11 cellular contexts compared by ENCODE assay signal in the genomic region with DNA sequence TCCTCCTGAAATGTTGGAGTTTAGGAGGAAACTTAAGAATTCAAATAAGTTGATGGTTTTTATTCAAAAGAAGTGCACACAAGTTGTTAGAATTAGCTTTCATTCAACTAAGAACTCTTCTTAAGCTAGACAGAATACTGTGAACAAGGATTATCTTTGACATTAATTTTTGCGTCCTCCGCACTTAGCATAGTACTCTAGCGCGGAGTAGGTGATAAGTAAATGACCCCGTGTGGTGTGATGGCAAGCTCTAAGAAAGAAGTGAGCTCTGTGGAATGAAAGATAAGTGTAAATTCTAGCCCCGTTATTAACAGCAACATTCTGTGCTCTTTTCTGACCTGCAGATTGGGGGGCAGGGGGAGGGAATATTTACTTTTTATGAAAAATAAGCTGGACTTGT. TPM values are rescaled to one million over a fixed set of nuclear protein-coding genes. Genes with fewer than 3 reads are reported as not detected.
DNase-seq lines count a peak whose midpoint lies in the region; ATAC-seq, FAIRE-seq and TF ChIP-seq lines count a peak whose summit lies in the region.
"Had no signal": no experiment of that assay in that cellular context is flagged by ENCODE, and none has a peak within 500 bp of the region (broad histone marks: within the 10 kb centered on the region; RNA-seq: fewer than 3 reads in every experiment).

No MANE protein-coding gene starts in this region.

- peaks cover 17 to 32% of the 10 kb centered on the region in 2 donors for H3K36me3 Mint-ChIP-seq in CD4-positive, alpha-beta memory T cell

- peaks cover 57% of the 10 kb centered on the region for H3K79me2 ChIP-seq in endothelial cell of umbilical vein (ENCODE audit: control insufficient read depth, insufficient read depth, low read length)

- H3K9me3 Mint-ChIP-seq in CD4-positive, alpha-beta memory T cell = no peaks in the 10 kb centered on the region
- H3K9me3 Mint-ChIP-seq: activated naive CD4-positive, alpha-beta T cell treated with anti-CD3 and anti-CD28 coated beads, Interleukin-2, amount 50 U/mL, for 24 hours; nephron had no signal

- intact Hi-C loops in CD4-positive, alpha-beta memory T cell (cut with micrococcal nuclease) = loop anchor here (5.0 kb wide), 1 partner anchor 1474 kb away; a partner anchor contains a TSS
- intact Hi-C loops in endothelial cell of umbilical vein (cut with micrococcal nuclease) (no loop called here), body of pancreas (cut with DNase I) (no loop called here)

- CTCF ChIA-PET in CD4-positive, alpha-beta memory T cell (lab: Charles Lee; ENCODE audit: partially characterized antibody) = interaction anchor here (1.0 to 4.0 kb wide), 4 partner anchors 13 to 87 kb away, joined by 3 to 33 read pairs (median 10); a partner anchor contains a TSS
- CTCF ChIA-PET in endothelial cell of umbilical vein (lab: Charles Lee) = interaction anchor here (0.9 to 1.1 kb wide), 2 partner anchors 13 to 431 kb away, joined by 3 to 4 read pairs; a partner anchor contains a TSS

- H3K4me3 ChIP-seq in CD4-positive, alpha-beta memory T cell (ENCODE audit: low read length in 2 of 2) = peak overlapping the region; percentile 54 to 95
- H3K4me3 ChIP-seq in endothelial cell of umbilical vein (replicated peaks in 1 of 3; ENCODE audit: insufficient read depth in 1 of 3, low read depth in 1 of 3, low read length in 3 of 3) (peak overlapping the region; percentile 77 to 97 (median 87)), neutrophil (ENCODE audit: low read depth in 1 of 2, low read length in 1 of 2) (peak overlapping the region; percentile 80 to 86), body of pancreas (no peak overlapping the region)

- no peaks in the 10 kb centered on the region for H3K27me3 Mint-ChIP-seq in CD4-positive, alpha-beta memory T cell
- H3K27me3 Mint-ChIP-seq: activated naive CD4-positive, alpha-beta T cell treated with anti-CD3 and anti-CD28 coated beads, Interleukin-2, amount 50 U/mL, for 24 hours had no signal

- peaks cover 19 to 37% (median 25%) of the 10 kb centered on the region in 4 donors for H3K4me1 Mint-ChIP-seq in CD4-positive, alpha-beta memory T cell

- FAIRE-seq in endothelial cell of umbilical vein (lab: Jason Lieb, UNC) = no peak
- FAIRE-seq: RCC 7860 had no signal

- peaks cover 21% of the 10 kb centered on the region for H3K36me3 ChIP-seq in CD4-positive, alpha-beta memory T cell (ENCODE audit: insufficient read depth, low read length)
- peaks cover 55% of the 10 kb centered on the region for H3K36me3 ChIP-seq in KOPT-K1 (ENCODE audit: insufficient read depth, low read length)
- peaks cover 3 to 15% of the 10 kb centered on the region in 2 experiments for H3K36me3 ChIP-seq in endothelial cell of umbilical vein (ENCODE audit: control insufficient read depth in 2 of 2, extremely low read depth in 1 of 2, insufficient read depth in 2 of 2, low read length in 2 of 2)
- H3K36me3 ChIP-seq in neutrophil = peaks cover 17% of the 10 kb centered on the region
- no peaks in the 10 kb centered on the region for H3K36me3 ChIP-seq in body of pancreas (replicated peaks in 1 of 2; ENCODE audit: insufficient read depth in 1 of 2, low read depth in 2 of 2)

- 12 to 15% methylated on average over 6 of the region's 6 CpGs for WGBS in body of pancreas, 2 donors

- TF ChIP-seq CTCF in endothelial cell of umbilical vein (IDR thresholded peaks at IDR 0.05; ENCODE audit: extremely low read depth in 1 of 2, insufficient read depth in 1 of 2, low read depth in 1 of 2, low read length in 2 of 2) (no peak), neutrophil (IDR thresholded peaks at IDR 0.05) (no peak), body of pancreas (IDR thresholded peaks at IDR 0.05) (no peak)

- peak overlapping the region in 2 of 7 donors; percentile 68 to 81 for H3K27ac Mint-ChIP-seq in CD4-positive, alpha-beta memory T cell
- H3K27ac Mint-ChIP-seq: activated naive CD4-positive, alpha-beta T cell treated with anti-CD3 and anti-CD28 coated beads, Interleukin-2, amount 50 U/mL, for 24 hours had no signal

- H3K4me3 Mint-ChIP-seq in CD4-positive, alpha-beta memory T cell = no peak overlapping the region
- H3K4me3 Mint-ChIP-seq: activated naive CD4-positive, alpha-beta T cell treated with anti-CD3 and anti-CD28 coated beads, Interleukin-2, amount 50 U/mL, for 24 hours; nephron had no signal

- no peak for DNase-seq in CD4-positive, alpha-beta memory T cell
- no peak for DNase-seq in endothelial cell of umbilical vein (ENCODE audit: low read depth, low spot score)
- no peak for DNase-seq in anterior cingulate cortex (lab: John Stamatoyannopoulos, UW)
- DNase-seq in body of pancreas = no peak
- no peak for DNase-seq in activated effector memory CD4-positive, alpha-beta T cell treated with Interleukin-2 at 50 U/mL for 16 hours

- POLR2A ChIA-PET in CD4-positive, alpha-beta memory T cell (lab: Charles Lee; ENCODE audit: partially characterized antibody) = interaction anchor here (0.9 to 5.4 kb wide), 8 partner anchors 11 to 1235 kb away, joined by 3 to 169 read pairs (median 4); a partner anchor contains a TSS
- POLR2A ChIA-PET in endothelial cell of umbilical vein (lab: Charles Lee) = interaction anchor here (0.9 kb wide), 1 partner anchor 13 kb away, joined by 5 read pairs; a partner anchor contains a TSS

- dilution Hi-C loops in endothelial cell of umbilical vein (cut with MboI; ENCODE audit: extremely low pct_ligation_motif_present, low sequenced_read_pairs) = loop anchor here (25.0 kb wide), 1 partner anchor 429 kb away; no protein-coding TSS in a partner anchor

- peaks cover 40% of the 10 kb centered on the region for H3K4me1 ChIP-seq in CD4-positive, alpha-beta memory T cell (ENCODE audit: insufficient read depth, low read length)
- H3K4me1 ChIP-seq in endothelial cell of umbilical vein (ENCODE audit: control insufficient read depth, extremely low read depth, insufficient read depth, low read length) = peaks cover 28% of the 10 kb centered on the region
- H3K4me1 ChIP-seq in neutrophil (ENCODE audit: control insufficient read depth in 1 of 2, insufficient read depth in 1 of 2, low read depth in 1 of 2, low read length in 1 of 2) = peaks cover 22 to 23% of the 10 kb centered on the region in 2 experiments
- H3K4me1 ChIP-seq in body of pancreas = peaks cover 27% of the 10 kb centered on the region

- H3K27ac ChIP-seq in CD4-positive, alpha-beta memory T cell (ENCODE audit: low read depth, low read length) = peak overlapping the region; percentile 75
- H3K27ac ChIP-seq in KOPT-K1 (ENCODE audit: low read depth, low read length, poor library complexity, severe bottlenecking) (peak overlapping the region; percentile 88), endothelial cell of umbilical vein (ENCODE audit: insufficient read depth, low read depth, low read length) (no peak overlapping the region), neutrophil (no peak overlapping the region), body of pancreas (no peak overlapping the region)

- no peaks in the 10 kb centered on the region for H3K9me1 ChIP-seq in endothelial cell of umbilical vein (replicated peaks; ENCODE audit: control insufficient read depth, extremely low read depth, insufficient read depth, low read length)

- H3K4me2 ChIP-seq in endothelial cell of umbilical vein (ENCODE audit: insufficient read depth, low read length) = peak overlapping the region; percentile 97

- TF ChIP-seq POLR2A in endothelial cell of umbilical vein (IDR thresholded peaks at IDR 0.05; ENCODE audit: low read depth, low read length) = no peak
- TF ChIP-seq POLR2A in body of pancreas (IDR thresholded peaks at IDR 0.05) = no peak

- H3K9ac ChIP-seq in endothelial cell of umbilical vein (replicated peaks; ENCODE audit: extremely low read depth, insufficient read depth, low read length) = peak overlapping the region; percentile 90

- H3K9me3 ChIP-seq in CD4-positive, alpha-beta memory T cell (ENCODE audit: control insufficient read depth in 1 of 2, low read length in 2 of 2) = no peaks in the 10 kb centered on the region
- H3K9me3 ChIP-seq in KOPT-K1 (ENCODE audit: insufficient read depth, low read length, poor library complexity, severe bottlenecking) = no peaks in the 10 kb centered on the region
- no peaks in the 10 kb centered on the region for H3K9me3 ChIP-seq in endothelial cell of umbilical vein (replicated peaks; ENCODE audit: control insufficient read depth, insufficient read depth, low read length)
- H3K9me3 ChIP-seq in neutrophil = no peaks in the 10 kb centered on the region
- no peaks in the 10 kb centered on the region for H3K9me3 ChIP-seq in body of pancreas

- no peak overlapping the region for H2AFZ ChIP-seq in endothelial cell of umbilical vein (ENCODE audit: low read depth, low read length)

- no TSS peak for BruUV-seq in endothelial cell of umbilical vein (replicated peaks; lab: Mats Ljungman, UMichigan)

- ATAC-seq in body of pancreas (no peak), HG02870 (IDR thresholded peaks at IDR 0.05; ENCODE audit: unreplicated experiment) (no peak)

- no peaks in the 10 kb centered on the region for H4K20me1 ChIP-seq in endothelial cell of umbilical vein (replicated peaks; ENCODE audit: control insufficient read depth, extremely low read depth, insufficient read depth, low read length)

- no peaks in the 10 kb centered on the region for H3K27me3 ChIP-seq in CD4-positive, alpha-beta memory T cell (ENCODE audit: insufficient read depth, low read length)
- H3K27me3 ChIP-seq in endothelial cell of umbilical vein (ENCODE audit: control insufficient read depth in 2 of 2, insufficient read depth in 2 of 2, low read length in 2 of 2) = no peaks in the 10 kb centered on the region
- H3K27me3 ChIP-seq in neutrophil = no peaks in the 10 kb centered on the region
- H3K27me3 ChIP-seq in body of pancreas = no peaks in the 10 kb centered on the region

RNA-seq across cellular contexts. Expression of a gene that starts 1.0 kb away (rescaled TPM):
- total RNA-seq in CD4-positive, alpha-beta memory T cell = 10 to 100 TPM; 27.1 to 30.9 TPM
- polyA plus RNA-seq in CD4-positive, alpha-beta memory T cell = 10 to 100 TPM; 50.2 to 63.9 TPM
- 28.4 and 32.2 TPM in 2 replicates for total RNA-seq in endothelial cell of umbilical vein
- 8.0 and 14.0 TPM in 2 replicates for polyA plus RNA-seq in endothelial cell of umbilical vein
- polyA plus RNA-seq in endothelial cell of umbilical vein (2011; cell fraction: cytosol; rRNA removed) = 17.2 and 19.1 TPM in 2 replicates
- polyA plus RNA-seq in endothelial cell of umbilical vein (2011; cell fraction: nucleus; rRNA removed) = 14.3 and 21.3 TPM in 2 replicates
- 16.9 and 30.0 TPM in 2 replicates for polyA plus RNA-seq in endothelial cell of umbilical vein (2012)
- 7.0 and 8.2 TPM in 2 replicates for polyA minus RNA-seq in endothelial cell of umbilical vein
- 52.4 TPM for polyA minus RNA-seq in endothelial cell of umbilical vein (2011; cell fraction: cytosol; rRNA and poly(A)+ RNA removed)
- 10.1 and 15.8 TPM in 2 replicates for polyA minus RNA-seq in endothelial cell of umbilical vein (2011; cell fraction: nucleus; rRNA and poly(A)+ RNA removed)
- total RNA-seq in body of pancreas = 1 to 10 TPM; 5.6 to 9.3 TPM

RNA-seq across cellular contexts. Expression of a gene that starts 1.2 kb away (rescaled TPM):
- total RNA-seq in CD4-positive, alpha-beta memory T cell = 10 to 100 TPM; 22.7 to 26.3 TPM
- polyA plus RNA-seq in CD4-positive, alpha-beta memory T cell = 10 to 100 TPM; 16.2 to 21.8 TPM
- total RNA-seq in endothelial cell of umbilical vein (22.2 and 25.0 TPM in 2 replicates), body of pancreas (1 to 10 TPM; 4.0 to 8.6 TPM)
- polyA plus RNA-seq in endothelial cell of umbilical vein = 10.7 and 11.7 TPM in 2 replicates
- polyA plus RNA-seq in endothelial cell of umbilical vein (2011; cell fraction: cytosol; rRNA removed) = 18.4 and 22.3 TPM in 2 replicates
- 19.6 and 20.6 TPM in 2 replicates for polyA plus RNA-seq in endothelial cell of umbilical vein (2011; cell fraction: nucleus; rRNA removed)
- 14.8 and 22.9 TPM in 2 replicates for polyA plus RNA-seq in endothelial cell of umbilical vein (2012)
- polyA minus RNA-seq in endothelial cell of umbilical vein = 29.1 and 31.6 TPM in 2 replicates
- 49.9 TPM for polyA minus RNA-seq in endothelial cell of umbilical vein (2011; cell fraction: cytosol; rRNA and poly(A)+ RNA removed)
- polyA minus RNA-seq in endothelial cell of umbilical vein (2011; cell fraction: nucleus; rRNA and poly(A)+ RNA removed) = 20.8 and 28.0 TPM in 2 replicates

RNA-seq across cellular contexts. Expression of a gene that starts 12.8 kb away (rescaled TPM):
- 10 to 100 TPM; 63.7 to 67.9 TPM for total RNA-seq in CD4-positive, alpha-beta memory T cell
- polyA plus RNA-seq in CD4-positive, alpha-beta memory T cell = 10 to 100 TPM; 10.1 to 29.9 TPM
- 39.4 and 49.2 TPM in 2 replicates for total RNA-seq in endothelial cell of umbilical vein
- 3.1 and 5.3 TPM in 2 replicates for polyA plus RNA-seq in endothelial cell of umbilical vein
- polyA plus RNA-seq in endothelial cell of umbilical vein (2011; cell fraction: cytosol; rRNA removed) = 13.2 and 15.5 TPM in 2 replicates
- 10.8 and 18.8 TPM in 2 replicates for polyA plus RNA-seq in endothelial cell of umbilical vein (2011; cell fraction: nucleus; rRNA removed)
- polyA plus RNA-seq in endothelial cell of umbilical vein (2012) = 30.6 and 35.2 TPM in 2 replicates
- polyA minus RNA-seq in endothelial cell of umbilical vein = 8.2 and 9.4 TPM in 2 replicates
- 37.0 TPM for polyA minus RNA-seq in endothelial cell of umbilical vein (2011; cell fraction: cytosol; rRNA and poly(A)+ RNA removed)
- 11.8 and 13.6 TPM in 2 replicates for polyA minus RNA-seq in endothelial cell of umbilical vein (2011; cell fraction: nucleus; rRNA and poly(A)+ RNA removed)
- total RNA-seq in body of pancreas = 10 to 100 TPM; 26.7 to 29.6 TPM

Comparison
In these comparisons a context has a peak if more than half of its experiments do, and no peak if none do; other contexts are left out.
1. H3K27ac ChIP-seq: peak in CD4-positive, alpha-beta memory T cell (single experiment) and KOPT-K1 (single experiment); none in endothelial cell of umbilical vein (single experiment), neutrophil (single experiment) and body of pancreas (0 of 4).
2. H3K4me3 ChIP-seq: peak in CD4-positive, alpha-beta memory T cell (2 of 2), endothelial cell of umbilical vein (3 of 3) and neutrophil (2 of 2); none in body of pancreas (0 of 2).